Comparison of ENCODE assay signal across 13 cellular contexts in the genomic region with DNA sequence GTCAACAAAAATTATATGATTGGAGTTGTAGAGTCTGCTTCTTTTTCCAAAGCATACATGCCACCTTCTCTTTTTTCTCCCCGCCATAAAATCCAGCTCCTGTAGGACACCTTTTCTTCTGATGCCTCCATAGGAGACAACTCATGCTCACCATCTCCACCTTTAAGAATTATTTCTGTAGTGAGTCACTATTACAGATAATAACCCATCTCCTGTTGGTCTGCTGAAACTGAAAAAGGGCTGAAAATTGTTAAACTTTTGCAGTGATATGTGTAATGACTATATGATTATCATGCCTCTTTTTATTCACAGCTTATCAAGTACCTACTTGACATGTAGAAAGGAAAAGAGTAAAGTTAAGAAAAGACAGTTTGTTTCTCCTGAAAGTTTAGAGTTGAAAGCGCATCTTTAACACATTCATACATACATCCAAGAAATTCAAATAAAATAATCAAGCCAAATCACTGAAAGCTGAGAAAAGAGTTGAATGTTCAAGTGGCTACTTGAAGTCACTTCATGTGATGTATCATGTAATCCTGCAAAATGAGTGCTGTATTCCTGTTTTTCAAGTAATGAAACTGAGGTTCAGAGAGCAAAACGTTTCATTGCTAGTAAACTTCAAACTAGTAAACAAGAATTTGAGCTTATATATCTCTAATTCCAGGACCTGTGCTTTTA. TPM values are rescaled to one million over a fixed set of nuclear protein-coding genes. Genes with fewer than 3 reads are reported as not detected.
A peak's percentile ranks its signal among the peaks of the same experiment; 100 is the strongest.
DNase-seq lines count a peak whose midpoint lies in the region; ATAC-seq and TF ChIP-seq lines count a peak whose summit lies in the region.
"Had no signal": no experiment of that assay in that cellular context is flagged by ENCODE, and none has a peak within 500 bp of the region (broad histone marks: within the 10 kb centered on the region; RNA-seq: fewer than 3 reads in every experiment).

No MANE protein-coding gene starts in this region.

- peaks cover 32% of the 10 kb centered on the region for H3K9me3 Mint-ChIP-seq in activated CD8-positive, alpha-beta T cell treated with anti-CD3 and anti-CD28 coated beads, Interleukin-2, amount 10 ng/mL, durations not matched to agents 7 days and 5 days (ENCODE audit: insufficient read depth)

- H2BK120ac ChIP-seq in neuronal stem cell (ENCODE audit: low read depth, low read length) = no peak overlapping the region

- H3K4me2 ChIP-seq in neuronal stem cell (ENCODE audit: insufficient read depth, low read length, poor library complexity, severe bottlenecking) = no peak overlapping the region
- H3K4me2 ChIP-seq: KMS-11 had no signal

- H2BK5ac ChIP-seq in neuronal stem cell (ENCODE audit: low read length) = no peak overlapping the region

- no peak overlapping the region for H2AK5ac ChIP-seq in neuronal stem cell (ENCODE audit: low read depth, low read length)

- H2AFZ ChIP-seq in neuronal stem cell (ENCODE audit: low read length) = no peak overlapping the region

- peaks cover 0 to 6% of the 10 kb centered on the region in 2 donors for H3K9me3 ChIP-seq in muscle layer of duodenum (ENCODE audit: control insufficient read depth in 1 of 2, low read length in 2 of 2)
- peaks cover 0 to 11% of the 10 kb centered on the region in 2 donors for H3K9me3 ChIP-seq in neuronal stem cell (replicated peaks in 1 of 2; ENCODE audit: control insufficient read depth in 2 of 2, insufficient read depth in 1 of 2, low read depth in 1 of 2, low read length in 2 of 2)

- H3K4me1 ChIP-seq in muscle layer of duodenum (ENCODE audit: control insufficient read depth in 1 of 2, insufficient read depth in 2 of 2, low read length in 2 of 2) = peaks cover 0 to 3% of the 10 kb centered on the region in 2 donors
- H3K4me1 ChIP-seq in neuronal stem cell (ENCODE audit: control insufficient read depth in 2 of 2, insufficient read depth in 1 of 2, low read depth in 1 of 2, low read length in 2 of 2) = no peaks in the 10 kb centered on the region

- no peak for ATAC-seq in activated CD8-positive, alpha-beta T cell treated with anti-CD3 and anti-CD28 coated beads, Interleukin-2, amount 10 ng/mL, durations not matched to agents 7 days and 5 days
- no peak for ATAC-seq in stimulated activated naive CD8-positive, alpha-beta T cell treated with anti-CD3 and anti-CD28 coated beads, Interleukin-15, Interleukin-2, amounts not matched to agents 100 U/mL and 50 U/mL, for 24 hours

- H3K79me1 ChIP-seq in neuronal stem cell (ENCODE audit: low read depth, low read length) = no peaks in the 10 kb centered on the region

- H3K36me3 Mint-ChIP-seq in activated CD8-positive, alpha-beta T cell treated with anti-CD3 and anti-CD28 coated beads, Interleukin-2, amount 10 ng/mL, durations not matched to agents 7 days and 5 days (ENCODE audit: low read depth) = peaks cover 64% of the 10 kb centered on the region

- no peak overlapping the region for H3K4me3 ChIP-seq in BJ (ENCODE audit: low read depth, low read length)
- H3K4me3 ChIP-seq in muscle layer of duodenum (ENCODE audit: low read depth in 1 of 2, low read length in 2 of 2) = no peak overlapping the region
- H3K4me3 ChIP-seq in H7 (ENCODE audit: insufficient read depth, low read depth, low read length) = no peak overlapping the region
- no peak overlapping the region for H3K4me3 ChIP-seq in neuronal stem cell (ENCODE audit: low read length in 2 of 2)
- H3K4me3 ChIP-seq: lung had no signal

- no peak overlapping the region for H2BK12ac ChIP-seq in neuronal stem cell (ENCODE audit: low read length)

- H3K9ac ChIP-seq in neuronal stem cell (ENCODE audit: low read depth, low read length, poor library complexity) = no peak overlapping the region
- H3K9ac ChIP-seq: KMS-11 had no signal

- POLR2A ChIA-PET in BJ (lab: Charles Lee) = no interaction called here
- POLR2A ChIA-PET in activated CD8-positive, alpha-beta T cell treated with anti-CD3 and anti-CD28 coated beads, Interleukin-2, amount 10 ng/mL, durations not matched to agents 7 days and 5 days (lab: Charles Lee) = no interaction called here

- peak overlapping the region; percentile 58 for H3K4me3 Mint-ChIP-seq in activated CD8-positive, alpha-beta T cell treated with anti-CD3 and anti-CD28 coated beads, Interleukin-2, amount 10 ng/mL, durations not matched to agents 7 days and 5 days

- no peak overlapping the region for H3K18ac ChIP-seq in neuronal stem cell (ENCODE audit: low read length)

- no peak overlapping the region for H2BK15ac ChIP-seq in neuronal stem cell (ENCODE audit: low read length)

- WGBS in neuronal stem cell (ENCODE audit: extremely low coverage in 2 of 2, insufficient read length in 2 of 2, insufficient replicate concordance in 1 of 2), 2 donors = no CpG with 5 or more reads among the region's 3 CpGs

- no peak for TF ChIP-seq CTCF in BJ (IDR thresholded peaks at IDR 0.05; ENCODE audit: insufficient read depth, low read depth, low read length)

- peaks cover 68% of the 10 kb centered on the region for H3K4me1 Mint-ChIP-seq in activated CD8-positive, alpha-beta T cell treated with anti-CD3 and anti-CD28 coated beads, Interleukin-2, amount 10 ng/mL, durations not matched to agents 7 days and 5 days (ENCODE audit: low read depth)

- H3K27me3 ChIP-seq in BJ (ENCODE audit: control insufficient read depth, insufficient read depth, low read length) = no peaks in the 10 kb centered on the region
- no peaks in the 10 kb centered on the region for H3K27me3 ChIP-seq in muscle layer of duodenum (ENCODE audit: low read depth, low read length)
- no peaks in the 10 kb centered on the region for H3K27me3 ChIP-seq in H7 (ENCODE audit: control insufficient read depth, insufficient read depth, low read length)
- no peaks in the 10 kb centered on the region for H3K27me3 ChIP-seq in neuronal stem cell (ENCODE audit: control insufficient read depth in 3 of 3, insufficient read depth in 3 of 3, low read depth in 1 of 3, low read length in 3 of 3)

- H3K36me3 ChIP-seq in BJ (ENCODE audit: control insufficient read depth, insufficient read depth, low read length) (no peaks in the 10 kb centered on the region), muscle layer of duodenum (ENCODE audit: control insufficient read depth in 1 of 2, insufficient read depth in 2 of 2, low read length in 2 of 2) (peaks cover 0 to 6% of the 10 kb centered on the region in 2 donors), H7 (replicated peaks; ENCODE audit: control insufficient read depth, insufficient read depth, low read length) (no peaks in the 10 kb centered on the region), neuronal stem cell (replicated peaks in 1 of 2; ENCODE audit: control insufficient read depth in 2 of 2, insufficient read depth in 2 of 2, low read length in 2 of 2) (peaks cover under 1 to 7% of the 10 kb centered on the region in 2 donors)

- no peak overlapping the region for H4K91ac ChIP-seq in neuronal stem cell (ENCODE audit: low read depth, low read length, poor library complexity)

- H3K14ac ChIP-seq in neuronal stem cell (ENCODE audit: low read length) = no peak overlapping the region

- H3K27me3 Mint-ChIP-seq in activated CD8-positive, alpha-beta T cell treated with anti-CD3 and anti-CD28 coated beads, Interleukin-2, amount 10 ng/mL, durations not matched to agents 7 days and 5 days (ENCODE audit: low read depth) = no peaks in the 10 kb centered on the region

- peak overlapping the region; percentile 28 for H3K27ac ChIP-seq in muscle layer of duodenum (ENCODE audit: low read length)
- H3K27ac ChIP-seq in neuronal stem cell (replicated peaks; ENCODE audit: low read length) = no peak overlapping the region
- H3K27ac ChIP-seq: KMS-11 had no signal

- DNase-seq in BJ (ENCODE audit: low read depth) (peak; percentile 24), ELR (ENCODE audit: low read depth) (peak; percentile 40), H7 (no peak), DMS 273 (lab: John Stamatoyannopoulos, UW; ENCODE audit: unreplicated experiment) (no peak), neuronal stem cell (ENCODE audit: low spot score) (no peak)
- DNase-seq in activated CD8-positive, alpha-beta T cell treated with anti-CD3 and anti-CD28 coated beads, Interleukin-2, amount 10 ng/mL, durations not matched to agents 7 days and 5 days = no peak
- DNase-seq in stimulated activated naive CD8-positive, alpha-beta T cell treated with anti-CD3 and anti-CD28 coated beads, Interleukin-15, Interleukin-2, amounts not matched to agents 100 U/mL and 50 U/mL, for 24 hours = no peak
- DNase-seq: activated CD4-positive, alpha-beta T cell treated with anti-CD3 and anti-CD28 coated beads for 4 hours; glutamatergic neuron; NCI-H510A had no signal

- H3K4ac ChIP-seq in neuronal stem cell (ENCODE audit: low read length) = no peak overlapping the region

- H3K27ac Mint-ChIP-seq in activated CD8-positive, alpha-beta T cell treated with anti-CD3 and anti-CD28 coated beads, Interleukin-2, amount 10 ng/mL, durations not matched to agents 7 days and 5 days = peak overlapping the region; percentile 81

- H3K23ac ChIP-seq in neuronal stem cell (ENCODE audit: low read depth, low read length, poor library complexity) = no peak overlapping the region

- CTCF ChIA-PET in BJ (lab: Yijun Ruan, JAX) = interaction anchor here (0.6 kb wide), 1 partner anchor 29 kb away, joined by 3 read pairs; no protein-coding TSS in a partner anchor
- CTCF ChIA-PET in activated CD8-positive, alpha-beta T cell treated with anti-CD3 and anti-CD28 coated beads, Interleukin-2, amount 10 ng/mL, durations not matched to agents 7 days and 5 days (lab: Charles Lee) = interaction anchor here (1.1 to 1.5 kb wide), 3 partner anchors 19 to 114 kb away, joined by 3 read pairs; no protein-coding TSS in a partner anchor

- no peak overlapping the region for H4K8ac ChIP-seq in neuronal stem cell (ENCODE audit: low read depth, low read length)

RNA-seq across cellular contexts. Expression of a gene that starts 35.5 kb away (rescaled TPM):
- polyA plus RNA-seq in BJ (2011; rRNA removed) = 4.4 and 12.7 TPM in 2 replicates
- 2.3 and 2.4 TPM in 2 replicates for polyA minus RNA-seq in BJ (2011; rRNA and poly(A)+ RNA removed)
- 10 to 100 TPM; 47.6 to 50.3 TPM for total RNA-seq in activated CD8-positive, alpha-beta T cell treated with anti-CD3 and anti-CD28 coated beads, Interleukin-2, amount 10 ng/mL, durations not matched to agents 7 days and 5 days
- 5.5 and 8.8 TPM in 2 replicates for total RNA-seq in H7 (2014; rRNA removed; shearing (Covaris generic))
- 1.5 TPM for polyA plus RNA-seq in neuronal stem cell (2013, experiment 1 of 2)
- 1.6 TPM for polyA plus RNA-seq in neuronal stem cell (2013, experiment 2 of 2)

Comparison
In these comparisons a context has a peak if more than half of its experiments do, and no peak if none do; other contexts are left out.
1. DNase-seq: peak in BJ (single experiment) and ELR (single experiment); none in activated CD8-positive, alpha-beta T cell treated with anti-CD3 and anti-CD28 coated beads, Interleukin-2, amount 10 ng/mL, durations not matched to agents 7 days and 5 days (single experiment), H7 (single experiment), stimulated activated naive CD8-positive, alpha-beta T cell treated with anti-CD3 and anti-CD28 coated beads, Interleukin-15, Interleukin-2, amounts not matched to agents 100 U/mL and 50 U/mL, for 24 hours (single experiment), DMS 273 (single experiment) and neuronal stem cell (single experiment).